In the genomic region with DNA sequence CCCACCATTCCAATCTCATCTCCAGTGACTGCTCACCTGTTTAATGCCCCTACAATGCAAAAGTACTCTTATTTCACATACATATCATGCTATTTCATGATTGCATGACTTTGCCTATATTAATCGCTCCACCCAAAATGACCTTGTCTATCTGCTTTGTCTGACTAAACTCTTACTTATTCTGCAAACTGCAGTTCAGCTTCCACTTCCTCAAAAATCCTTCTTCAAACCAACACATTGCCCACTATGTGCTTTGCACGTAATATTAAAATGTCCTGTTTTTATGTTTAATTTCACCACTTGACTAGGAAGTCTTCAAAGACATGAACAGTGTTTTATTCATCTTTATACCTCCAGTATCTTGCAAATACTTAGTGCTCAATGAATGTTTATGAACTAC, we compare ENCODE assay signal across 24 cellular contexts.
DNase-seq lines count a peak whose midpoint lies in the region; ATAC-seq lines count a peak whose summit lies in the region.
"Had no signal": no experiment of that assay in that cellular context is flagged by ENCODE, and none has a peak within 500 bp of the region (broad histone marks: within the 10 kb centered on the region; RNA-seq: fewer than 3 reads in every experiment).

No MANE protein-coding gene starts in this region.

- H3K27ac Mint-ChIP-seq in stimulated activated effector memory CD8-positive, alpha-beta T cell treated with anti-CD3 and anti-CD28 coated beads, Interleukin-12 subunit alpha, Interleukin-12 subunit beta, amount 100 ng/mL, for 72 hours, result no peak overlapping the region
- H3K27ac Mint-ChIP-seq: activated naive CD4-positive, alpha-beta T cell treated with anti-CD3 and anti-CD28 coated beads, Interleukin-2, amount 50 U/mL, for 24 hours; activated T-cell treated with anti-CD3 and anti-CD28 coated beads, Interleukin-2, amount 50 U/mL, for 72 hours; B cell had no signal

- H3K4me1 Mint-ChIP-seq in stimulated activated effector memory CD8-positive, alpha-beta T cell treated with anti-CD3 and anti-CD28 coated beads, Interleukin-12 subunit alpha, Interleukin-12 subunit beta, amount 100 ng/mL, for 72 hours, result no peaks in the 10 kb centered on the region
- H3K4me1 Mint-ChIP-seq: activated naive CD4-positive, alpha-beta T cell treated with anti-CD3 and anti-CD28 coated beads, Interleukin-2, amount 50 U/mL, for 24 hours; B cell had no signal

- ATAC-seq in HG03097 (IDR thresholded peaks at IDR 0.05; ENCODE audit: low FRiP score, unreplicated experiment), result peak; percentile 82
- no peak for ATAC-seq in stimulated activated naive CD8-positive, alpha-beta T cell treated with anti-CD3 and anti-CD28 coated beads, Interleukin-15, Interleukin-2, amounts not matched to agents 100 U/mL and 50 U/mL, for 24 hours
- ATAC-seq in stimulated activated effector memory CD8-positive, alpha-beta T cell treated with anti-CD3 and anti-CD28 coated beads, Interleukin-12 subunit alpha, Interleukin-12 subunit beta, amount 100 ng/mL, for 72 hours, result no peak
- ATAC-seq: activated T-cell treated with anti-CD3 and anti-CD28 coated beads, Interleukin-2, amount 50 U/mL, for 72 hours; effector memory CD8-positive, alpha-beta T cell; left colon; upper lobe of right lung had no signal

- no peaks in the 10 kb centered on the region for H3K36me3 Mint-ChIP-seq in stimulated activated effector memory CD8-positive, alpha-beta T cell treated with anti-CD3 and anti-CD28 coated beads, Interleukin-12 subunit alpha, Interleukin-12 subunit beta, amount 100 ng/mL, for 72 hours
- H3K36me3 Mint-ChIP-seq: activated naive CD4-positive, alpha-beta T cell treated with anti-CD3 and anti-CD28 coated beads, Interleukin-2, amount 50 U/mL, for 24 hours had no signal

- H3K9me3 Mint-ChIP-seq in stimulated activated effector memory CD8-positive, alpha-beta T cell treated with anti-CD3 and anti-CD28 coated beads, Interleukin-12 subunit alpha, Interleukin-12 subunit beta, amount 100 ng/mL, for 72 hours, result no peaks in the 10 kb centered on the region
- H3K9me3 Mint-ChIP-seq: activated naive CD4-positive, alpha-beta T cell treated with anti-CD3 and anti-CD28 coated beads, Interleukin-2, amount 50 U/mL, for 24 hours; activated T-cell treated with anti-CD3 and anti-CD28 coated beads, Interleukin-2, amount 50 U/mL, for 72 hours; effector memory CD8-positive, alpha-beta T cell had no signal

- DNase-seq in SIG-M5 treated with dmso at 0.1 percent for 504 hours (lab: John Stamatoyannopoulos, UW; ENCODE audit: unreplicated experiment) (peak; percentile 16), SIG-M5 (lab: John Stamatoyannopoulos, UW) (no peak), MV-4-11 (lab: John Stamatoyannopoulos, UW) (peak; percentile 60), COLO829 (ENCODE audit: low spot score) (no peak), cerebellar cortex (ENCODE audit: low spot score) (no peak)
- no peak for DNase-seq in stimulated activated naive CD8-positive, alpha-beta T cell treated with anti-CD3 and anti-CD28 coated beads, Interleukin-15, Interleukin-2, amounts not matched to agents 100 U/mL and 50 U/mL, for 24 hours
- DNase-seq in stimulated activated effector memory CD8-positive, alpha-beta T cell treated with anti-CD3 and anti-CD28 coated beads, Interleukin-12 subunit alpha, Interleukin-12 subunit beta, amount 100 ng/mL, for 72 hours (ENCODE audit: low spot score in 2 of 2), result no peak
- DNase-seq: 8988T; activated CD4-positive, CD25-positive, alpha-beta regulatory T cell treated with anti-CD3 and anti-CD28 coated beads, Interleukin-2, amount 50 U/mL, for 72 hours; activated CD8-positive, alpha-beta memory T cell treated with anti-CD3 and anti-CD28 coated beads for 24 hours; activated T-cell treated with anti-CD3 and anti-CD28 coated beads, Interleukin-2, amount 50 U/mL, for 72 hours; effector memory CD8-positive, alpha-beta T cell; glutamatergic neuron; Karpas-422; left colon; NCI-H69; psoas muscle; SK-N-SH; small intestine; stimulated activated CD4-positive, alpha-beta T cell treated with anti-CD3 and anti-CD28 coated beads, Interleukin-4, amount 100 ng/mL, for 1 hour; upper lobe of right lung had no signal

- H3K4me3 Mint-ChIP-seq in stimulated activated effector memory CD8-positive, alpha-beta T cell treated with anti-CD3 and anti-CD28 coated beads, Interleukin-12 subunit alpha, Interleukin-12 subunit beta, amount 100 ng/mL, for 72 hours, result no peak overlapping the region
- H3K4me3 Mint-ChIP-seq: activated naive CD4-positive, alpha-beta T cell treated with anti-CD3 and anti-CD28 coated beads, Interleukin-2, amount 50 U/mL, for 24 hours; activated T-cell treated with anti-CD3 and anti-CD28 coated beads, Interleukin-2, amount 50 U/mL, for 72 hours; B cell; effector memory CD8-positive, alpha-beta T cell had no signal

Comparison
In these comparisons a context has a peak if more than half of its experiments do, and no peak if none do; other contexts are left out.
1. DNase-seq: peak in SIG-M5 treated with dmso at 0.1 percent for 504 hours (single experiment) and MV-4-11 (single experiment); none in SIG-M5 (single experiment), COLO829 (single experiment), stimulated activated naive CD8-positive, alpha-beta T cell treated with anti-CD3 and anti-CD28 coated beads, Interleukin-15, Interleukin-2, amounts not matched to agents 100 U/mL and 50 U/mL, for 24 hours (single experiment), stimulated activated effector memory CD8-positive, alpha-beta T cell treated with anti-CD3 and anti-CD28 coated beads, Interleukin-12 subunit alpha, Interleukin-12 subunit beta, amount 100 ng/mL, for 72 hours (0 of 2) and cerebellar cortex (single experiment).